Comparison of ENCODE assay signal across 16 cellular contexts in genomic region chr2:109265369-109265768, GRCh38.
DNase-seq lines count a peak whose midpoint lies in the region; ATAC-seq and TF ChIP-seq lines count a peak whose summit lies in the region.
"Had no signal": no experiment of that assay in that cellular context is flagged by ENCODE, and none has a peak within 500 bp of the region (broad histone marks: within the 10 kb centered on the region; RNA-seq: fewer than 3 reads in every experiment).

No MANE protein-coding gene starts in this region.

- no peak overlapping the region for H3K9ac ChIP-seq in skeletal muscle satellite cell (ENCODE audit: low read depth, low read length)

- no peak overlapping the region for H3K4me3 Mint-ChIP-seq in brain
- H3K4me3 Mint-ChIP-seq: HFFc6 had no signal

- H3K9me3 Mint-ChIP-seq in brain: no peaks in the 10 kb centered on the region
- H3K9me3 Mint-ChIP-seq: HFFc6 had no signal

- no peak overlapping the region for H3K4me3 ChIP-seq in skeletal muscle satellite cell (ENCODE audit: low read length)

- no peaks in the 10 kb centered on the region for H3K36me3 Mint-ChIP-seq in brain

- H3K4me1 ChIP-seq in skeletal muscle satellite cell (ENCODE audit: control insufficient read depth, insufficient read depth, low read length): peaks cover 30% of the 10 kb centered on the region

- no peaks in the 10 kb centered on the region for H3K36me3 ChIP-seq in skeletal muscle satellite cell (ENCODE audit: insufficient read depth, low read length)

- ATAC-seq in left cardiac atrium (no peak), left ventricle myocardium superior (no peak), HG03045 (IDR thresholded peaks at IDR 0.05; ENCODE audit: unreplicated experiment) (no peak)

- peaks cover 84% of the 10 kb centered on the region for H3K4me1 Mint-ChIP-seq in brain

- intact Hi-C loops in left cardiac atrium (cut with DNase I) (no loop called here), left ventricle myocardium superior (cut with micrococcal nuclease) (no loop called here)

- no peaks in the 10 kb centered on the region for H3K27me3 Mint-ChIP-seq in brain

- H3K27me3 ChIP-seq in skeletal muscle satellite cell (ENCODE audit: control insufficient read depth, insufficient read depth, low read length): no peaks in the 10 kb centered on the region

- H3K9me3 ChIP-seq in skeletal muscle satellite cell (replicated peaks; ENCODE audit: low read length): no peaks in the 10 kb centered on the region

- peak overlapping the region in 4 of 5 experiments; percentile 31 to 87 (median 60) for H3K27ac Mint-ChIP-seq in brain
- H3K27ac Mint-ChIP-seq: HFFc6 had no signal

- TF ChIP-seq CTCF in brain (conservative IDR thresholded peaks at IDR 0.05) (no peak), GM10266 (IDR thresholded peaks at IDR 0.05; ENCODE audit: control insufficient read depth, insufficient read depth, low read depth, missing control alignments) (no peak)

- peak overlapping the region; percentile 16 for H3K4me2 ChIP-seq in skeletal muscle satellite cell (ENCODE audit: low read length)

- DNase-seq in left cardiac atrium (peak; percentile 5), left ventricle myocardium superior (no peak), HUDEP-2 (lab: John Stamatoyannopoulos, UW; ENCODE audit: unreplicated experiment in 76 of 76) (no peak), GM10266 (ENCODE audit: extremely low spot score) (no peak)
- DNase-seq: DND-41, HFFc6, NCI-H1417 treated with DMSO at 0.1 percent for 48 hours, NCI-H187 treated with DMSO at 0.1 percent for 48 hours, NCI-H2171 treated with DMSO at 0.1 percent for 48 hours, NCI-H446, NCI-H526 treated with DMSO at 0.1 percent for 48 hours, OCI-M1, SHP77 treated with DMSO at 0.1 percent for 48 hours had no signal
